8 cellular contexts compared by ENCODE assay signal in genomic region chr17:42389135-42389417, GRCh38. TPM values are rescaled to one million over a fixed set of nuclear protein-coding genes. Genes with fewer than 3 reads are reported as not detected.
DNase-seq lines count a peak whose midpoint lies in the region; ATAC-seq lines count a peak whose summit lies in the region.

No MANE protein-coding gene starts in this region.

- DNase-seq in stimulated activated CD8-positive, alpha-beta memory T cell treated with anti-CD3 and anti-CD28 coated beads, Interleukin-2, amount 100 ng/mL, for 48 hours (ENCODE audit: low read depth in 2 of 2), result peak; percentile 63 to 74
- no peak for DNase-seq in stimulated activated CD8-positive, alpha-beta memory T cell treated with anti-CD3 and anti-CD28 coated beads, Interleukin-4, amount 100 ng/mL, for 48 hours
- no peak for DNase-seq in T-helper 2 cell treated with Interferon-gamma antibody and Interleukin-4, amounts not matched to agents 5 μg/mL and 100 μg/mL, for 36 hours (ENCODE audit: low spot score)
- DNase-seq in left ventricle myocardium superior, result peak; percentile 42
- no peak for DNase-seq in hepatic stellate cell (ENCODE audit: low spot score)
- DNase-seq in OCI-M1 (lab: John Stamatoyannopoulos, UW), result no peak
- no peak for DNase-seq in NCI-H524 (lab: John Stamatoyannopoulos, UW)

- H3K36me3 Mint-ChIP-seq in T-helper 2 cell treated with Interferon-gamma antibody and Interleukin-4, amounts not matched to agents 5 μg/mL and 100 μg/mL, for 36 hours (ENCODE audit: low read depth), result peaks cover 7% of the 10 kb centered on the region
- H3K36me3 Mint-ChIP-seq in stimulated activated memory B cell treated with anti-CD40 and anti-IgM and Interleukin-4, amounts not matched to agents 10 μg/mL and 1 μg/mL and 100 μg/mL, for 72 hours, result peaks cover 5% of the 10 kb centered on the region

- intact Hi-C loops in left ventricle myocardium superior (cut with micrococcal nuclease), result no loop called here

- H3K4me3 Mint-ChIP-seq in T-helper 2 cell treated with Interferon-gamma antibody and Interleukin-4, amounts not matched to agents 5 μg/mL and 100 μg/mL, for 36 hours, result peak overlapping the region; percentile 91
- H3K4me3 Mint-ChIP-seq in stimulated activated memory B cell treated with anti-CD40 and anti-IgM and Interleukin-4, amounts not matched to agents 10 μg/mL and 1 μg/mL and 100 μg/mL, for 72 hours, result peak overlapping the region; percentile 89

- no peaks in the 10 kb centered on the region for H3K9me3 Mint-ChIP-seq in T-helper 2 cell treated with Interferon-gamma antibody and Interleukin-4, amounts not matched to agents 5 μg/mL and 100 μg/mL, for 36 hours
- no peaks in the 10 kb centered on the region for H3K9me3 Mint-ChIP-seq in stimulated activated memory B cell treated with anti-CD40 and anti-IgM and Interleukin-4, amounts not matched to agents 10 μg/mL and 1 μg/mL and 100 μg/mL, for 72 hours

- peaks cover 40% of the 10 kb centered on the region for H3K4me1 Mint-ChIP-seq in T-helper 2 cell treated with Interferon-gamma antibody and Interleukin-4, amounts not matched to agents 5 μg/mL and 100 μg/mL, for 36 hours (ENCODE audit: low read depth)
- peaks cover 54% of the 10 kb centered on the region for H3K4me1 Mint-ChIP-seq in stimulated activated memory B cell treated with anti-CD40 and anti-IgM and Interleukin-4, amounts not matched to agents 10 μg/mL and 1 μg/mL and 100 μg/mL, for 72 hours

- ATAC-seq in left ventricle myocardium superior, result no peak
- peak; percentile 75 for ATAC-seq in stimulated activated memory B cell treated with anti-CD40 and anti-IgM and Interleukin-4, amounts not matched to agents 10 μg/mL and 1 μg/mL and 100 μg/mL, for 72 hours

- peak overlapping the region; percentile 100 for H3K27ac Mint-ChIP-seq in T-helper 2 cell treated with Interferon-gamma antibody and Interleukin-4, amounts not matched to agents 5 μg/mL and 100 μg/mL, for 36 hours
- H3K27ac Mint-ChIP-seq in stimulated activated memory B cell treated with anti-CD40 and anti-IgM and Interleukin-4, amounts not matched to agents 10 μg/mL and 1 μg/mL and 100 μg/mL, for 72 hours, result peak overlapping the region; percentile 97

- H3K27me3 Mint-ChIP-seq in T-helper 2 cell treated with Interferon-gamma antibody and Interleukin-4, amounts not matched to agents 5 μg/mL and 100 μg/mL, for 36 hours (ENCODE audit: low read depth), result no peaks in the 10 kb centered on the region
- H3K27me3 Mint-ChIP-seq in stimulated activated memory B cell treated with anti-CD40 and anti-IgM and Interleukin-4, amounts not matched to agents 10 μg/mL and 1 μg/mL and 100 μg/mL, for 72 hours, result no peaks in the 10 kb centered on the region

RNA-seq across cellular contexts. Expression of gene STAT3, which starts 0.8 kb away (rescaled TPM):
- total RNA-seq in left ventricle myocardium superior, result 146 TPM

RNA-seq across cellular contexts. Expression of gene CAVIN1, which starts 34.0 kb away (rescaled TPM):
- 216 TPM for total RNA-seq in left ventricle myocardium superior

Comparison
In these comparisons a context has a peak if more than half of its experiments do, and no peak if none do; other contexts are left out.
1. DNase-seq: peak in stimulated activated CD8-positive, alpha-beta memory T cell treated with anti-CD3 and anti-CD28 coated beads, Interleukin-2, amount 100 ng/mL, for 48 hours (2 of 2) and left ventricle myocardium superior (single experiment); none in stimulated activated CD8-positive, alpha-beta memory T cell treated with anti-CD3 and anti-CD28 coated beads, Interleukin-4, amount 100 ng/mL, for 48 hours (single experiment), T-helper 2 cell treated with Interferon-gamma antibody and Interleukin-4, amounts not matched to agents 5 μg/mL and 100 μg/mL, for 36 hours (single experiment), hepatic stellate cell (single experiment), OCI-M1 (single experiment) and NCI-H524 (0 of 2).